Comparison of ENCODE assay signal across 1 cellular context in genomic region chr11:63527667-63528066, GRCh38.
TF ChIP-seq lines count a peak whose summit lies in the region.

No MANE protein-coding gene starts in this region.

TF ChIP-seq in H1, 55 proteins besides CTCF, POLR2A, EP300 and RAD21:
- no peak for TF ChIP-seq NRF1 (IDR thresholded peaks at IDR 0.05; ENCODE audit: low read depth, low read length)
- no peak for TF ChIP-seq CBX5 (IDR thresholded peaks at IDR 0.05; ENCODE audit: low read depth, low read length)
